Comparison of ENCODE assay signal across 11 cellular contexts in the genomic region with DNA sequence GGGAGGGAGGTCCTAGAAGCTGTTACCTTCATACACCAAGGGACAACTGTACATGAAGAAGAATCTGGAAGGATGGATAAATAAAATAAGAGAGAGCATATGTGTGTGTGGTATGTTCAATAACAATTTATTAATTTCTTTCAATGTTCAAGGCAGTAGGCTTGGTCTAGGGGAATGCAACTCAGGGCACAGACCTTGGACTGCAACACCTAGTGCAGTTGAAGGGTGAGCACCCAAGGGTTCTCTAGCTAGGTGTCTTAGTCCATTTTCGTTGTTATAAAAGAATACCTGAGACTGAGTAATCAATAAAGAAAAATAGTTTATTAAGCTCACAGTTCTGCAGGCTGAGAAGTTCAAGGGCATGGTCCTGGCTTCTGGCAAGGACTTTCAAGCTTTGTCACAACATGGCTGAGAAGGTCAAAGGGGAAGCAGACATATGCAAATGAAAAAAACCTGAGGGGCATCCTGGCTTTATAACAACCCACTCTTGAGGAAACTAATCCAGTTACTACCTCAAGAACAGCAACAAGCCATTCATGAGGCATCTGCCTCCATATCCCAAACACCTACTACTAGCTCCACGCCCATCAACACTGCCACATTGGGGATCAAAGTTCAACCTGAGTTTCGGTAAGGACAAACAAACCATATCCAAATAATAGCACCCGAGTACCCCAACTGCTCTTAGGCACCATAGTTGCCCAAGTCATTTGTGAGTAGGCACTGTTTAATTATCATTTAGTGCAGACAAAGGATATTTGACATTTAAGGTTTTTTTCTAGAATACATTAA.
"Had no signal": no experiment of that assay in that cellular context is flagged by ENCODE, and none has a peak within 500 bp of the region (broad histone marks: within the 10 kb centered on the region; RNA-seq: fewer than 3 reads in every experiment).

No MANE protein-coding gene starts in this region.

- H3K4me3 ChIP-seq: GM23248, GM23338, HAP-1 had no signal

- H3K4me2 ChIP-seq: GM23338 had no signal

- FAIRE-seq: H1, H54 had no signal

- H2AFZ ChIP-seq: GM23248, GM23338 had no signal

- ATAC-seq: GM23338, HCT116 had no signal

- H3K27ac ChIP-seq: GM23248 had no signal

- DNase-seq: GM23248, GOT3, H7, H9, HCEC 1CT, HFFc6 had no signal

- H3K9me3 ChIP-seq: HAP-1 had no signal

- H3K9ac ChIP-seq: GM23248 had no signal
